Comparison of ENCODE assay signal across 2 cellular contexts in the genomic region with DNA sequence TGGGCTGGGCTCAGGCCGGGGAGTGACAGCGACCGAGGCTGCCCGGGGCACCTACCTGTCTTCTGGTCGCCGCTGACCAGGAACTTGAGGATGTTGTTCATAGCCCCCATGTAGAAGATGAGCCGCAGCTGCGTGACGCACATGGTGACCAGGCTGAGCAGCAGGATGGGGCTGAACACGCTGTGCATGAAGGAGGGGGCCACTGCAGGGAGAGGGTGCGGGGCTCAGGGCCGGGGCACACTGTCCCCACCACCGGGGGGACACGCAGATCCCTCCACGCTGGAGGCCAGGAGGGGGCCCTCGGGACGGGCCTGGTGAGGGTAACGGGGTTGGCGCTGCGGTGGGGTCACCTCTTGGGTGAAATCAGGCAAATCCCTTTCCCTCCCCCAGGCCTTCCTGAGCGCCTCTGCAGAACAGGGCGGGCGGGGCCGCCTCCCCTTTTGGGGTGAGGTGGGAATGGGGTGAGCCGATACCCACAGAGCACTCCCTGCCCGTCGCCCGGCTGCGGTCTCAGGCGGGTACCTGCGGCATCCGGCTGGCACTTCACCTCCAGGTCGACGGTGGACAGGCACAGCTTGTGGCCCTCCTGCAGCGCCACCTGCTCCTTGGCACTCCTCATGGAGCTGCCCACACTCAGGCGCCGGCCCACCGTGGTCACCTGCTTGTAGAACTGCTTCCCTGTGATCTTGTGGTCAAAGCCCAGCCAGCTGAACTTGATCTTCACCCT.
TF ChIP-seq lines count a peak whose summit lies in the region.

No MANE protein-coding gene starts in this region.

TF ChIP-seq in SK-N-SH, 30 proteins besides CTCF, POLR2A, EP300 and RAD21:
- TF ChIP-seq, protein P1, sequence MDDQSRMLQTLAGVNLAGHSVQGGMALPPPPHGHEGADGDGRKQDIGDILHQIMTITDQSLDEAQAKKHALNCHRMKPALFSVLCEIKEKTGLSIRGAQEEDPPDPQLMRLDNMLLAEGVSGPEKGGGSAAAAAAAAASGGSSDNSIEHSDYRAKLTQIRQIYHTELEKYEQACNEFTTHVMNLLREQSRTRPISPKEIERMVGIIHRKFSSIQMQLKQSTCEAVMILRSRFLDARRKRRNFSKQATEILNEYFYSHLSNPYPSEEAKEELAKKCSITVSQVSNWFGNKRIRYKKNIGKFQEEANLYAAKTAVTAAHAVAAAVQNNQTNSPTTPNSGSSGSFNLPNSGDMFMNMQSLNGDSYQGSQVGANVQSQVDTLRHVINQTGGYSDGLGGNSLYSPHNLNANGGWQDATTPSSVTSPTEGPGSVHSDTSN (IDR thresholded peaks at IDR 0.05): no peak
- TF ChIP-seq NFIC (IDR thresholded peaks at IDR 0.05; ENCODE audit: borderline replicate concordance): no peak
- TF ChIP-seq, protein P2, sequence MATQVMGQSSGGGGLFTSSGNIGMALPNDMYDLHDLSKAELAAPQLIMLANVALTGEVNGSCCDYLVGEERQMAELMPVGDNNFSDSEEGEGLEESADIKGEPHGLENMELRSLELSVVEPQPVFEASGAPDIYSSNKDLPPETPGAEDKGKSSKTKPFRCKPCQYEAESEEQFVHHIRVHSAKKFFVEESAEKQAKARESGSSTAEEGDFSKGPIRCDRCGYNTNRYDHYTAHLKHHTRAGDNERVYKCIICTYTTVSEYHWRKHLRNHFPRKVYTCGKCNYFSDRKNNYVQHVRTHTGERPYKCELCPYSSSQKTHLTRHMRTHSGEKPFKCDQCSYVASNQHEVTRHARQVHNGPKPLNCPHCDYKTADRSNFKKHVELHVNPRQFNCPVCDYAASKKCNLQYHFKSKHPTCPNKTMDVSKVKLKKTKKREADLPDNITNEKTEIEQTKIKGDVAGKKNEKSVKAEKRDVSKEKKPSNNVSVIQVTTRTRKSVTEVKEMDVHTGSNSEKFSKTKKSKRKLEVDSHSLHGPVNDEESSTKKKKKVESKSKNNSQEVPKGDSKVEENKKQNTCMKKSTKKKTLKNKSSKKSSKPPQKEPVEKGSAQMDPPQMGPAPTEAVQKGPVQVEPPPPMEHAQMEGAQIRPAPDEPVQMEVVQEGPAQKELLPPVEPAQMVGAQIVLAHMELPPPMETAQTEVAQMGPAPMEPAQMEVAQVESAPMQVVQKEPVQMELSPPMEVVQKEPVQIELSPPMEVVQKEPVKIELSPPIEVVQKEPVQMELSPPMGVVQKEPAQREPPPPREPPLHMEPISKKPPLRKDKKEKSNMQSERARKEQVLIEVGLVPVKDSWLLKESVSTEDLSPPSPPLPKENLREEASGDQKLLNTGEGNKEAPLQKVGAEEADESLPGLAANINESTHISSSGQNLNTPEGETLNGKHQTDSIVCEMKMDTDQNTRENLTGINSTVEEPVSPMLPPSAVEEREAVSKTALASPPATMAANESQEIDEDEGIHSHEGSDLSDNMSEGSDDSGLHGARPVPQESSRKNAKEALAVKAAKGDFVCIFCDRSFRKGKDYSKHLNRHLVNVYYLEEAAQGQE (IDR thresholded peaks at IDR 0.05; ENCODE audit: low read depth, low read length): no peak
- TF ChIP-seq, protein P3, sequence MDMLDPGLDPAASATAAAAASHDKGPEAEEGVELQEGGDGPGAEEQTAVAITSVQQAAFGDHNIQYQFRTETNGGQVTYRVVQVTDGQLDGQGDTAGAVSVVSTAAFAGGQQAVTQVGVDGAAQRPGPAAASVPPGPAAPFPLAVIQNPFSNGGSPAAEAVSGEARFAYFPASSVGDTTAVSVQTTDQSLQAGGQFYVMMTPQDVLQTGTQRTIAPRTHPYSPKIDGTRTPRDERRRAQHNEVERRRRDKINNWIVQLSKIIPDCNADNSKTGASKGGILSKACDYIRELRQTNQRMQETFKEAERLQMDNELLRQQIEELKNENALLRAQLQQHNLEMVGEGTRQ (IDR thresholded peaks at IDR 0.05; ENCODE audit: borderline replicate concordance, low read depth, low read length): no peak

TF ChIP-seq in SK-N-SH treated with all-trans-retinoic acid at 6 μM for 48 hours, 23 proteins besides CTCF, POLR2A, EP300 and RAD21:
- TF ChIP-seq BACH2 (CRISPR knock-in tag; IDR thresholded peaks at IDR 0.05; ENCODE audit: borderline replicate concordance) (no peak), RARB (CRISPR knock-in tag; IDR thresholded peaks at IDR 0.05) (no peak), OSR1 (CRISPR knock-in tag; IDR thresholded peaks at IDR 0.05) (no peak), ZFP3 (CRISPR knock-in tag; IDR thresholded peaks at IDR 0.05) (no peak), ISL1 (CRISPR knock-in tag; IDR thresholded peaks at IDR 0.05) (no peak), ZNF565 (CRISPR knock-in tag; conservative IDR thresholded peaks at IDR 0.05; ENCODE audit: low read depth) (no peak), TCF4 (CRISPR knock-in tag; IDR thresholded peaks at IDR 0.05; ENCODE audit: borderline replicate concordance) (no peak), ZFP30 (CRISPR knock-in tag; IDR thresholded peaks at IDR 0.05) (no peak)
- TF ChIP-seq, protein P4, sequence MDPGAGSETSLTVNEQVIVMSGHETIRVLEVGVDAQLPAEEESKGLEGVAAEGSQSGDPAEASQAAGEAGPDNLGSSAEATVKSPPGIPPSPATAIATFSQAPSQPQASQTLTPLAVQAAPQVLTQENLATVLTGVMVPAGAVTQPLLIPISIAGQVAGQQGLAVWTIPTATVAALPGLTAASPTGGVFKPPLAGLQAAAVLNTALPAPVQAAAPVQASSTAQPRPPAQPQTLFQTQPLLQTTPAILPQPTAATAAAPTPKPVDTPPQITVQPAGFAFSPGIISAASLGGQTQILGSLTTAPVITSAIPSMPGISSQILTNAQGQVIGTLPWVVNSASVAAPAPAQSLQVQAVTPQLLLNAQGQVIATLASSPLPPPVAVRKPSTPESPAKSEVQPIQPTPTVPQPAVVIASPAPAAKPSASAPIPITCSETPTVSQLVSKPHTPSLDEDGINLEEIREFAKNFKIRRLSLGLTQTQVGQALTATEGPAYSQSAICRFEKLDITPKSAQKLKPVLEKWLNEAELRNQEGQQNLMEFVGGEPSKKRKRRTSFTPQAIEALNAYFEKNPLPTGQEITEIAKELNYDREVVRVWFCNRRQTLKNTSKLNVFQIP (CRISPR knock-in tag; IDR thresholded peaks at IDR 0.05; ENCODE audit: borderline replicate concordance, low read depth): no peak
- TF ChIP-seq, protein P5, sequence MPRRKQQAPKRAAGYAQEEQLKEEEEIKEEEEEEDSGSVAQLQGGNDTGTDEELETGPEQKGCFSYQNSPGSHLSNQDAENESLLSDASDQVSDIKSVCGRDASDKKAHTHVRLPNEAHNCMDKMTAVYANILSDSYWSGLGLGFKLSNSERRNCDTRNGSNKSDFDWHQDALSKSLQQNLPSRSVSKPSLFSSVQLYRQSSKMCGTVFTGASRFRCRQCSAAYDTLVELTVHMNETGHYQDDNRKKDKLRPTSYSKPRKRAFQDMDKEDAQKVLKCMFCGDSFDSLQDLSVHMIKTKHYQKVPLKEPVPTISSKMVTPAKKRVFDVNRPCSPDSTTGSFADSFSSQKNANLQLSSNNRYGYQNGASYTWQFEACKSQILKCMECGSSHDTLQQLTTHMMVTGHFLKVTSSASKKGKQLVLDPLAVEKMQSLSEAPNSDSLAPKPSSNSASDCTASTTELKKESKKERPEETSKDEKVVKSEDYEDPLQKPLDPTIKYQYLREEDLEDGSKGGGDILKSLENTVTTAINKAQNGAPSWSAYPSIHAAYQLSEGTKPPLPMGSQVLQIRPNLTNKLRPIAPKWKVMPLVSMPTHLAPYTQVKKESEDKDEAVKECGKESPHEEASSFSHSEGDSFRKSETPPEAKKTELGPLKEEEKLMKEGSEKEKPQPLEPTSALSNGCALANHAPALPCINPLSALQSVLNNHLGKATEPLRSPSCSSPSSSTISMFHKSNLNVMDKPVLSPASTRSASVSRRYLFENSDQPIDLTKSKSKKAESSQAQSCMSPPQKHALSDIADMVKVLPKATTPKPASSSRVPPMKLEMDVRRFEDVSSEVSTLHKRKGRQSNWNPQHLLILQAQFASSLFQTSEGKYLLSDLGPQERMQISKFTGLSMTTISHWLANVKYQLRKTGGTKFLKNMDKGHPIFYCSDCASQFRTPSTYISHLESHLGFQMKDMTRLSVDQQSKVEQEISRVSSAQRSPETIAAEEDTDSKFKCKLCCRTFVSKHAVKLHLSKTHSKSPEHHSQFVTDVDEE (CRISPR knock-in tag; IDR thresholded peaks at IDR 0.05): no peak
TF ChIP-seq in SK-N-SH treated with all-trans-retinoic acid at 6 μM for 48 hours: peak in this region for 0.
